Comparison of ENCODE assay signal across 39 cellular contexts in the genomic region with DNA sequence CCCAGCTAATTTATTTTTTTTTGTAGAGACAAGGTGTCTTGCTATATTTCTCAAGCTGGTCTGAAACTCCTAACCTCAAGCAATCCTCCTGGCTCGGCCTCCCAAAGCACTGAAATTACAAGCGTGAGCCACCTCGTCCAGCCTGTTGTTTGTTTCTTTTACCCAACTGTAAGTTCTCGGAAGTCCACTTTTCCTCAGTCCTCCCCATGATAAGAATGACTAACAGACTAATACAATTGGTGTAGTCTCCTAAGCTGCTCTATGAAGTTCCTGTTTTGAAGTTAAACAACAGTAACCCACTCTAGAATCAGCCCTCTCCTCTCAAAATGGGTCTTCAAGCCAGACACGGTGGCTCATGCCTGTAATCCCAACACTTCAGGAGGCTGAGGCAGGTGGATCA. TPM values are rescaled to one million over a fixed set of nuclear protein-coding genes. Genes with fewer than 3 reads are reported as not detected.
"Had no signal": no experiment of that assay in that cellular context is flagged by ENCODE, and none has a peak within 500 bp of the region (broad histone marks: within the 10 kb centered on the region; RNA-seq: fewer than 3 reads in every experiment).

No MANE protein-coding gene starts in this region.

- H3K27ac ChIP-seq: ascending aorta, cardiac muscle cell, coronary artery, esophagus squamous epithelium, heart right ventricle, lower lobe of right lung, neutrophil, right lobe of liver, upper lobe of right lung, VCaP had no signal

- H3K4me3 ChIP-seq: ascending aorta, cardiac muscle cell, coronary artery, esophagus squamous epithelium, heart right ventricle, lower lobe of right lung, mucosa of descending colon, right lobe of liver, upper lobe of right lung had no signal

- H3K27me3 Mint-ChIP-seq: activated naive CD8-positive, alpha-beta T cell treated with anti-CD3 and anti-CD28 coated beads for 36 hours; stimulated activated naive CD8-positive, alpha-beta T cell treated with anti-CD3 and anti-CD28 coated beads, Interleukin-15, Interleukin-2, amounts not matched to agents 100 ng/mL and 50 ng/mL, for 24 hours had no signal

- DNase-seq: activated CD4-positive, alpha-beta T cell treated with anti-CD3 and anti-CD28 coated beads for 4 hours; activated CD4-positive, alpha-beta T cell treated with anti-CD3 and anti-CD28 coated beads, Interleukin-2, amount 50 U/mL, for 4 hours; activated CD8-positive, alpha-beta memory T cell treated with anti-CD3 and anti-CD28 coated beads, Interleukin-2, amount 50 U/mL, for 4 hours; activated naive CD8-positive, alpha-beta T cell treated with anti-CD3 and anti-CD28 coated beads for 36 hours; activated T-cell treated with anti-CD3 and anti-CD28 coated beads, Interleukin-2, amount 50 U/mL, for 4 hours; endodermal cell; esophagus squamous epithelium; foreskin melanocyte; heart right ventricle; kidney glomerular epithelial cell; lower lobe of right lung; mucosa of descending colon; right lobe of liver; stimulated activated CD4-positive, alpha-beta T cell treated with anti-CD3 and anti-CD28 coated beads, Interleukin-12 subunit alpha, Interleukin-12 subunit beta, amount 100 ng/mL, for 4 hours; stimulated activated CD4-positive, alpha-beta T cell treated with anti-CD3 and anti-CD28 coated beads, Interleukin-4, amount 100 ng/mL, for 1 hour; T-helper 2 cell; upper lobe of right lung had no signal

- H3K9me3 Mint-ChIP-seq: activated naive CD8-positive, alpha-beta T cell treated with anti-CD3 and anti-CD28 coated beads for 36 hours; activated T-cell treated with anti-CD3 and anti-CD28 coated beads, Interleukin-2, amount 50 U/mL, for 4 hours; activated T-helper 2 cell treated with anti-CD3 and anti-CD28 coated beads, Interferon-gamma antibody, Interleukin-2, Interleukin-4, amounts not matched to agents 10 μg/mL and 5 μg/mL and 100 μg/mL, durations not matched to agents 14 hours and 24 hours and 36 hours; brain; endodermal cell; nephron; stimulated activated naive CD8-positive, alpha-beta T cell treated with anti-CD3 and anti-CD28 coated beads, Interleukin-15, Interleukin-2, amounts not matched to agents 100 ng/mL and 50 ng/mL, for 24 hours had no signal

- H3K27ac Mint-ChIP-seq: activated naive CD8-positive, alpha-beta T cell treated with anti-CD3 and anti-CD28 coated beads for 36 hours; activated T-helper 2 cell treated with anti-CD3 and anti-CD28 coated beads, Interferon-gamma antibody, Interleukin-2, Interleukin-4, amounts not matched to agents 10 μg/mL and 5 μg/mL and 100 μg/mL, durations not matched to agents 14 hours and 24 hours and 36 hours; endodermal cell; nephron had no signal

- H3K9me3 ChIP-seq: ascending aorta, esophagus squamous epithelium, heart right ventricle, lower lobe of right lung, mucosa of descending colon, neutrophil, right lobe of liver, upper lobe of right lung had no signal

- H3K4me3 Mint-ChIP-seq: activated naive CD8-positive, alpha-beta T cell treated with anti-CD3 and anti-CD28 coated beads for 36 hours; activated T-cell treated with anti-CD3 and anti-CD28 coated beads, Interleukin-2, amount 50 U/mL, for 4 hours; brain; endodermal cell; nephron; stimulated activated naive CD8-positive, alpha-beta T cell treated with anti-CD3 and anti-CD28 coated beads, Interleukin-15, Interleukin-2, amounts not matched to agents 100 ng/mL and 50 ng/mL, for 24 hours had no signal

- H3K4me1 Mint-ChIP-seq: nephron had no signal

- ATAC-seq: activated T-cell treated with anti-CD3 and anti-CD28 coated beads, Interleukin-2, amount 50 U/mL, for 4 hours; heart right ventricle; left lobe of liver; lower lobe of right lung; mucosa of descending colon; right lobe of liver; SK-N-SH treated with all-trans-retinoic acid at 6 μM for 48 hours; upper lobe of right lung had no signal

- H3K27me3 ChIP-seq: ascending aorta, cardiac muscle cell, esophagus squamous epithelium, heart right ventricle, neutrophil, right lobe of liver, upper lobe of right lung had no signal

RNA-seq across cellular contexts. Expression of a gene that starts 36.5 kb away (rescaled TPM):
- total RNA-seq: activated CD8-positive, alpha-beta memory T cell treated with anti-CD3 and anti-CD28 coated beads for 36 hours; activated naive CD8-positive, alpha-beta T cell treated with anti-CD3 and anti-CD28 coated beads for 36 hours; activated T-cell treated with anti-CD3 and anti-CD28 coated beads, Interleukin-2, amount 50 U/mL, for 4 hours; activated T-helper 2 cell treated with anti-CD3 and anti-CD28 coated beads, Interferon-gamma antibody, Interleukin-2, Interleukin-4, amounts not matched to agents 10 μg/mL and 5 μg/mL and 100 μg/mL, durations not matched to agents 14 hours and 24 hours and 36 hours; ascending aorta; cardiac muscle cell; cerebellum; endodermal cell; esophagus squamous epithelium; glomerular endothelial cell; heart right ventricle; left lobe of liver; lower lobe of right lung; mesenteric fat pad; mucosa of descending colon; myocyte; osteocyte; posterior vena cava; renal cortical epithelial cell; right lobe of liver; skeletal muscle tissue; subcutaneous adipose tissue; upper lobe of right lung had no signal
- polyA plus RNA-seq: cardiac muscle cell, heart right ventricle, thymus had no signal
